In the genomic region with DNA sequence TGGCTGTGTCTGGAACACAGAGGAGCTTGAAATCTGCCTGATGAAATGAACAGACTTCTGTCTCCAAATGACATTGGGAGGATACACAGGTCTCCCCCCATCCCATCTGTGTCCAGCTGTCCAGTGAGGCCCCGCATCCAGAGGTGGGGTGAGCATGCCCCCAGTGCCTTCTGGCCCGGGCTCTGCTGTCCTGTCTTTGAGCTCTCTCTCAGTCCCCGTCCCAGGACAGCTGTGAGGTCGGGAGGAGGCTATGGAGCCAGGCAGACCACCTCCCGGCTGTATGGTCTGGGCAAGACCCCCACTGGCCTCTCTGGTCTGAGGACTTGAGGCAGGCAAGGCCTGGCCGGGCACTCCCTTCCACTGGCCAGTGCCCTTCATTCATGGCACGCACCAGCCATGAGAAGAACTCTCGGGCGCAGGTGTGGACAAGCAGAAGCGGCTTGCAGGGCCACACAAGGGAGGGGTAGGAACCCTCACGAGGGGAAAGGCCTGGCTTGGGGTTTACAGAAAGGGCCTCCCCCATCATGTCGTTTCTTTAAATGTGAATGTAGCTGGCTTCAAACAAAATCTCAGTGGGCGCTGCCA, we compare ENCODE assay signal across 24 cellular contexts. TPM values are rescaled to one million over a fixed set of nuclear protein-coding genes. Genes with fewer than 3 reads are reported as not detected.
DNase-seq lines count a peak whose midpoint lies in the region; ATAC-seq and TF ChIP-seq lines count a peak whose summit lies in the region.
"Had no signal": no experiment of that assay in that cellular context is flagged by ENCODE, and none has a peak within 500 bp of the region (broad histone marks: within the 10 kb centered on the region; RNA-seq: fewer than 3 reads in every experiment).

No MANE protein-coding gene starts in this region.

- no peak for TF ChIP-seq POLR2A in gastroesophageal sphincter (IDR thresholded peaks at IDR 0.05)

- H3K4me1 ChIP-seq in right cardiac atrium (ENCODE audit: control insufficient read depth, insufficient read depth, low read length) (peaks cover 16% of the 10 kb centered on the region), gastroesophageal sphincter (peaks cover 0 to 26% (median 9%) of the 10 kb centered on the region in 3 donors), upper lobe of right lung (peaks cover 44% of the 10 kb centered on the region)

- peak overlapping the region; percentile 5 to 60 (median 34) for H3K27ac Mint-ChIP-seq in nephron
- H3K27ac Mint-ChIP-seq in Calu3 (ENCODE audit: unreplicated experiment): no peak overlapping the region
- H3K27ac Mint-ChIP-seq: activated CD4-positive, alpha-beta memory T cell treated with anti-CD3 and anti-CD28 coated beads for 36 hours; effector memory CD8-positive, alpha-beta T cell; T-helper 2 cell treated with Interferon-gamma antibody and Interleukin-4, amounts not matched to agents 5 μg/mL and 100 μg/mL, for 36 hours; WTC11 had no signal

- DNase-seq in Right ventricle myocardium inferior (ENCODE audit: missing footprints) (peak; percentile 35), right cardiac atrium (no peak), upper lobe of right lung (no peak), Calu3 (no peak), activated T-cell treated with anti-CD3 and anti-CD28 coated beads for 4 hours (no peak), retina (no peak)
- DNase-seq: activated CD4-positive, alpha-beta memory T cell treated with anti-CD3 and anti-CD28 coated beads for 36 hours; activated naive CD4-positive, alpha-beta T cell treated with anti-CD3 and anti-CD28 coated beads, Interleukin-2, amount 10 ng/mL, durations not matched to agents 7 days and 5 days; activated T-cell treated with anti-CD3 and anti-CD28 coated beads, Interleukin-2, amount 50 U/mL, for 1 hour; cerebellar nuclear complex; effector memory CD8-positive, alpha-beta T cell; naive B cell; NCI-H1694 treated with DMSO at 0.1 percent for 48 hours; NCI-H69; stimulated activated CD4-positive, alpha-beta T cell treated with anti-CD3 and anti-CD28 coated beads, Interleukin-2, amount 100 ng/mL, for 48 hours; stomach had no signal

- H3K36me3 Mint-ChIP-seq in nephron (ENCODE audit: low read depth) (no peaks in the 10 kb centered on the region), Calu3 (ENCODE audit: insufficient read depth, unreplicated experiment) (no peaks in the 10 kb centered on the region)
- H3K36me3 Mint-ChIP-seq: activated CD4-positive, alpha-beta memory T cell treated with anti-CD3 and anti-CD28 coated beads for 36 hours; activated naive CD4-positive, alpha-beta T cell treated with anti-CD3 and anti-CD28 coated beads, Interleukin-2, amount 10 ng/mL, durations not matched to agents 7 days and 5 days; naive B cell; WTC11 had no signal

- H3K27ac ChIP-seq in right cardiac atrium (ENCODE audit: low read length) (no peak overlapping the region), gastroesophageal sphincter (peak overlapping the region in 3 of 4 donors; percentile 19 to 35 (median 25)), upper lobe of right lung (peak overlapping the region; percentile 36)
- H3K27ac ChIP-seq: KMS-11, SJSA1 had no signal

- H3K9me3 Mint-ChIP-seq in nephron: no peaks in the 10 kb centered on the region
- no peaks in the 10 kb centered on the region for H3K9me3 Mint-ChIP-seq in Calu3 (ENCODE audit: low read depth, unreplicated experiment)
- H3K9me3 Mint-ChIP-seq: activated CD4-positive, alpha-beta memory T cell treated with anti-CD3 and anti-CD28 coated beads for 36 hours; activated naive CD4-positive, alpha-beta T cell treated with anti-CD3 and anti-CD28 coated beads, Interleukin-2, amount 10 ng/mL, durations not matched to agents 7 days and 5 days; effector memory CD8-positive, alpha-beta T cell; naive B cell; T-helper 2 cell treated with Interferon-gamma antibody and Interleukin-4, amounts not matched to agents 5 μg/mL and 100 μg/mL, for 36 hours; WTC11 had no signal

- H3K27me3 Mint-ChIP-seq in nephron (ENCODE audit: low read depth) (peaks cover 33% of the 10 kb centered on the region), Calu3 (ENCODE audit: unreplicated experiment) (no peaks in the 10 kb centered on the region)

- no peaks in the 10 kb centered on the region for H3K36me3 ChIP-seq in gastroesophageal sphincter
- no peaks in the 10 kb centered on the region for H3K36me3 ChIP-seq in upper lobe of right lung
- H3K36me3 ChIP-seq: HAP-1, SJSA1, stomach had no signal

- H3K4me3 Mint-ChIP-seq in nephron (no peak overlapping the region), Calu3 (ENCODE audit: low read depth, unreplicated experiment) (no peak overlapping the region)
- H3K4me3 Mint-ChIP-seq: activated CD4-positive, alpha-beta memory T cell treated with anti-CD3 and anti-CD28 coated beads for 36 hours; activated naive CD4-positive, alpha-beta T cell treated with anti-CD3 and anti-CD28 coated beads, Interleukin-2, amount 10 ng/mL, durations not matched to agents 7 days and 5 days; effector memory CD8-positive, alpha-beta T cell; T-helper 2 cell treated with Interferon-gamma antibody and Interleukin-4, amounts not matched to agents 5 μg/mL and 100 μg/mL, for 36 hours; WTC11 had no signal

- CTCF ChIA-PET in Calu3 (lab: Charles Lee): interaction anchor here (0.6 kb wide), 1 partner anchor 164 kb away, joined by 3 read pairs; no protein-coding TSS in a partner anchor

- intact Hi-C loops in Right ventricle myocardium inferior (cut with DNase I) (loop anchor here (5.0 kb wide), 1 partner anchor 37 kb away; a partner anchor contains a TSS), right cardiac atrium (cut with DNase I) (no loop called here), upper lobe of right lung (cut with DNase I) (no loop called here), Calu3 (cut with micrococcal nuclease; ENCODE audit: unreplicated experiment) (no loop called here)

- BruUV-seq in Calu3 (replicated peaks; lab: Mats Ljungman, UMichigan): no TSS peak

- TF ChIP-seq CTCF in gastroesophageal sphincter (IDR thresholded peaks at IDR 0.05): no peak
- no peak for TF ChIP-seq CTCF in nephron (IDR thresholded peaks at IDR 0.05; ENCODE audit: unreplicated experiment in 3 of 3)
- TF ChIP-seq CTCF in upper lobe of right lung (IDR thresholded peaks at IDR 0.05): no peak
- no peak for TF ChIP-seq CTCF in Calu3 (IDR thresholded peaks at IDR 0.05; ENCODE audit: unreplicated experiment)

- H3K4me3 ChIP-seq in right cardiac atrium (ENCODE audit: low read length) (no peak overlapping the region), gastroesophageal sphincter (no peak overlapping the region), upper lobe of right lung (no peak overlapping the region)
- H3K4me3 ChIP-seq: HAP-1, SJSA1, skin epidermis, stomach had no signal

- ATAC-seq in Right ventricle myocardium inferior (no peak), right cardiac atrium (no peak), gastroesophageal sphincter (no peak), upper lobe of right lung (no peak)
- ATAC-seq: effector memory CD8-positive, alpha-beta T cell; WTC11 had no signal

- H3K9me3 ChIP-seq in right cardiac atrium (ENCODE audit: control insufficient read depth, low read length) (no peaks in the 10 kb centered on the region), gastroesophageal sphincter (no peaks in the 10 kb centered on the region), upper lobe of right lung (no peaks in the 10 kb centered on the region)
- H3K9me3 ChIP-seq: HAP-1, SJSA1, stomach had no signal

- 81% methylated on average over 13 of the region's 13 CpGs for WGBS in right cardiac atrium
- 61% methylated on average over 6 of the region's 13 CpGs; no CpG with 5 or more reads in 1 of the 2 donors for WGBS in gastroesophageal sphincter (ENCODE audit: low coverage in 1 of 2), 2 donors

- H3K27me3 ChIP-seq in right cardiac atrium (ENCODE audit: control insufficient read depth, insufficient read depth) (no peaks in the 10 kb centered on the region), gastroesophageal sphincter (no peaks in the 10 kb centered on the region), upper lobe of right lung (no peaks in the 10 kb centered on the region)
- H3K27me3 ChIP-seq: SJSA1 had no signal

- TF ChIP-seq EP300 in gastroesophageal sphincter (IDR thresholded peaks at IDR 0.05): no peak

- H3K4me1 Mint-ChIP-seq in nephron (peaks cover 47% of the 10 kb centered on the region), Calu3 (ENCODE audit: low read depth, unreplicated experiment) (no peaks in the 10 kb centered on the region)

RNA-seq across cellular contexts. Expression of a gene that starts 38.9 kb away (rescaled TPM):
- 33.8 TPM for total RNA-seq in Right ventricle myocardium inferior
- 10 to 100 TPM; 13.4 to 21.4 (median 17.1) TPM for total RNA-seq in right cardiac atrium
- 7.7 TPM for polyA plus RNA-seq in right cardiac atrium
- total RNA-seq in gastroesophageal sphincter: 10 to 100 TPM; 12.8 to 23.2 (median 18.4) TPM
- 16.6 TPM for total RNA-seq in upper lobe of right lung
- 4.0 and 5.1 TPM in 2 replicates for total RNA-seq in Calu3 (2022)
